Comparison of ENCODE assay signal across 1 cellular context in genomic region chr18:77065221-77065981, GRCh38.
TF ChIP-seq lines count a peak whose summit lies in the region.

No MANE protein-coding gene starts in this region.

TF ChIP-seq in HepG2, 621 proteins besides CTCF, POLR2A, EP300 and RAD21 (continued from another document):
- TF ChIP-seq, protein P1, sequence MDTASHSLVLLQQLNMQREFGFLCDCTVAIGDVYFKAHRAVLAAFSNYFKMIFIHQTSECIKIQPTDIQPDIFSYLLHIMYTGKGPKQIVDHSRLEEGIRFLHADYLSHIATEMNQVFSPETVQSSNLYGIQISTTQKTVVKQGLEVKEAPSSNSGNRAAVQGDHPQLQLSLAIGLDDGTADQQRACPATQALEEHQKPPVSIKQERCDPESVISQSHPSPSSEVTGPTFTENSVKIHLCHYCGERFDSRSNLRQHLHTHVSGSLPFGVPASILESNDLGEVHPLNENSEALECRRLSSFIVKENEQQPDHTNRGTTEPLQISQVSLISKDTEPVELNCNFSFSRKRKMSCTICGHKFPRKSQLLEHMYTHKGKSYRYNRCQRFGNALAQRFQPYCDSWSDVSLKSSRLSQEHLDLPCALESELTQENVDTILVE (CRISPR knock-in tag; IDR thresholded peaks at IDR 0.05), result no peak
- TF ChIP-seq RNF2 (conservative IDR thresholded peaks at IDR 0.05; ENCODE audit: low read depth) (no peak), ZNF569 (CRISPR knock-in tag; IDR thresholded peaks at IDR 0.05; ENCODE audit: borderline replicate concordance) (no peak), MYPOP (CRISPR knock-in tag; IDR thresholded peaks at IDR 0.05) (no peak), ZBTB37 (CRISPR knock-in tag; IDR thresholded peaks at IDR 0.05) (no peak), GLMP (CRISPR knock-in tag; IDR thresholded peaks at IDR 0.05; ENCODE audit: borderline replicate concordance) (no peak), CERS6 (CRISPR knock-in tag; IDR thresholded peaks at IDR 0.05) (no peak), ZNF775 (CRISPR knock-in tag; IDR thresholded peaks at IDR 0.05; ENCODE audit: borderline replicate concordance) (no peak), ZIK1 (CRISPR knock-in tag; IDR thresholded peaks at IDR 0.05; ENCODE audit: borderline replicate concordance, low read depth) (no peak), ZNF343 (CRISPR knock-in tag; IDR thresholded peaks at IDR 0.05) (no peak), ZNF749 (CRISPR knock-in tag; IDR thresholded peaks at IDR 0.05; ENCODE audit: borderline replicate concordance) (no peak), POLR2AphosphoS2 (IDR thresholded peaks at IDR 0.05; ENCODE audit: low read depth, low read length) (no peak)
